ENCODE assay signal across 8 cellular contexts in the genomic region with DNA sequence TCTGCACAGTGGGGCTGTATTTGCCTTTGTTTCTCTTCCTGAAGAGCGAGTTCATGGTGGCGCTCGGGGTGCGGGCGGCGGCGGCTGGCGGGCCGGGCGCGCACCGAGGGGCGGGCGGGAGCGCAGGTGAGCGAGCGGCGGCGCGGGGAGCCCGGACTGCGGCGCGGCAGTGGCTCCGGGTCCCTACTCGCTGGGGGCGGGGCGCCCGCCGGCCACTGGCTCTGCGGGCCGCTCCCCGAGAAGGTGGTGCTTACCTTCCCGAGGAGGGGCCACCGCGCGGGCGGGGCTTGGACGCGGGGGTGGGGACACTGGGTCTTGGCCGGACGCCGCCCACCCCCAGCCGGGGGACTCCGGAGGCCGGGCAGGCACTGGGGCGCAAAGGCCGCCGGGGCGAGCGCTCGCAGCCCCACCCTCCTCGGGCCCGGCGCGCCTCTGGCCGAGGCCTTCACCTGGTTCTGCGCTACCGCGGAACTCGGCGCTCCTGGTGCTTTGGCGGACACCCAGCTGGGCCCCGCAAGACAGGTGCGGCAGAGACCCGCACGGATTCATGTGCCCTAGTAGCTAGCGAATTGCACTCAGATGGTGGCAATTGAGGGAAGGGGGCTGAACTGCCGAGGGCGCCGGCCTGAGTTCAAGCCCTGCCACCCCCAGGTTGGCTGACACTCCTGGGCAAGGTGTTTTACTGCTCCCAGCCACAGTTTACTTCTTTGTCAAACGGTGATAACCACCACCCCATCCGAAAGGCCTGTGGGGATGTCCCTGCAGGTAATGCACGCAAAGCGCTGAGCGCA. TPM values are rescaled to one million over a fixed set of nuclear protein-coding genes. Genes with fewer than 3 reads are reported as not detected.
DNase-seq lines count a peak whose midpoint lies in the region; ATAC-seq and TF ChIP-seq lines count a peak whose summit lies in the region.

A gene with protein sequence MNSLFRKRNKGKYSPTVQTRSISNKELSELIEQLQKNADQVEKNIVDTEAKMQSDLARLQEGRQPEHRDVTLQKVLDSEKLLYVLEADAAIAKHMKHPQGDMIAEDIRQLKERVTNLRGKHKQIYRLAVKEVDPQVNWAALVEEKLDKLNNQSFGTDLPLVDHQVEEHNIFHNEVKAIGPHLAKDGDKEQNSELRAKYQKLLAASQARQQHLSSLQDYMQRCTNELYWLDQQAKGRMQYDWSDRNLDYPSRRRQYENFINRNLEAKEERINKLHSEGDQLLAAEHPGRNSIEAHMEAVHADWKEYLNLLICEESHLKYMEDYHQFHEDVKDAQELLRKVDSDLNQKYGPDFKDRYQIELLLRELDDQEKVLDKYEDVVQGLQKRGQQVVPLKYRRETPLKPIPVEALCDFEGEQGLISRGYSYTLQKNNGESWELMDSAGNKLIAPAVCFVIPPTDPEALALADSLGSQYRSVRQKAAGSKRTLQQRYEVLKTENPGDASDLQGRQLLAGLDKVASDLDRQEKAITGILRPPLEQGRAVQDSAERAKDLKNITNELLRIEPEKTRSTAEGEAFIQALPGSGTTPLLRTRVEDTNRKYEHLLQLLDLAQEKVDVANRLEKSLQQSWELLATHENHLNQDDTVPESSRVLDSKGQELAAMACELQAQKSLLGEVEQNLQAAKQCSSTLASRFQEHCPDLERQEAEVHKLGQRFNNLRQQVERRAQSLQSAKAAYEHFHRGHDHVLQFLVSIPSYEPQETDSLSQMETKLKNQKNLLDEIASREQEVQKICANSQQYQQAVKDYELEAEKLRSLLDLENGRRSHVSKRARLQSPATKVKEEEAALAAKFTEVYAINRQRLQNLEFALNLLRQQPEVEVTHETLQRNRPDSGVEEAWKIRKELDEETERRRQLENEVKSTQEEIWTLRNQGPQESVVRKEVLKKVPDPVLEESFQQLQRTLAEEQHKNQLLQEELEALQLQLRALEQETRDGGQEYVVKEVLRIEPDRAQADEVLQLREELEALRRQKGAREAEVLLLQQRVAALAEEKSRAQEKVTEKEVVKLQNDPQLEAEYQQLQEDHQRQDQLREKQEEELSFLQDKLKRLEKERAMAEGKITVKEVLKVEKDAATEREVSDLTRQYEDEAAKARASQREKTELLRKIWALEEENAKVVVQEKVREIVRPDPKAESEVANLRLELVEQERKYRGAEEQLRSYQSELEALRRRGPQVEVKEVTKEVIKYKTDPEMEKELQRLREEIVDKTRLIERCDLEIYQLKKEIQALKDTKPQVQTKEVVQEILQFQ (N-terminal part only) (minus strand): TSS at position 158 of the 791 bp plus-strand sequence. CDS start 103 bp downstream, at position 55.

- H3K27ac Mint-ChIP-seq in activated CD8-positive, alpha-beta memory T cell treated with anti-CD3 and anti-CD28 coated beads, Interleukin-2, amount 10 ng/mL, durations not matched to agents 7 days and 5 days, result no peak within 1 kb of the TSS
- H3K27ac Mint-ChIP-seq in endodermal cell, result peak within 1 kb of the TSS; percentile 68

- WGBS in endodermal cell (ENCODE audit: insufficient coverage in 1 of 2, insufficient read length in 1 of 2), 2 experiments, result 11 to 28% methylated on average over 32 to 76 of the region's 76 CpGs

- ATAC-seq in activated CD8-positive, alpha-beta memory T cell treated with anti-CD3 and anti-CD28 coated beads, Interleukin-2, amount 10 ng/mL, durations not matched to agents 7 days and 5 days, result peak; percentile 65
- no peak for ATAC-seq in GM21529 (IDR thresholded peaks at IDR 0.05; ENCODE audit: unreplicated experiment)

- DNase-seq in activated CD8-positive, alpha-beta memory T cell treated with anti-CD3 and anti-CD28 coated beads, Interleukin-2, amount 10 ng/mL, durations not matched to agents 7 days and 5 days, result peak; percentile 48
- DNase-seq in activated CD8-positive, alpha-beta memory T cell treated with anti-CD3 and anti-CD28 coated beads, Interleukin-2, amount 50 U/mL, for 48 hours, result no peak
- DNase-seq in NT2/D1 (ENCODE audit: low read depth, low spot score) (peak; percentile 77), endodermal cell (peak; percentile 98), vagina (ENCODE audit: extremely low spot score in 2 of 2) (no peak), HCEC 1CT (no peak)

- TF ChIP-seq CTCF in endodermal cell (conservative IDR thresholded peaks at IDR 0.05) (no peak), vagina (IDR thresholded peaks at IDR 0.05) (no peak)

- H3K4me1 ChIP-seq in NT2/D1 (ENCODE audit: insufficient read depth, insufficient read length) (peaks cover 23% of the 10 kb centered on the region), endodermal cell (ENCODE audit: control insufficient read depth, insufficient read depth, low read length) (no peaks in the 10 kb centered on the region), mucosa of rectum (ENCODE audit: control insufficient read depth in 2 of 2, insufficient read depth in 2 of 2, low read length in 2 of 2) (peaks cover 4 to 13% of the 10 kb centered on the region in 2 donors), vagina (peaks cover 64% of the 10 kb centered on the region)

- H3K9ac ChIP-seq in NT2/D1 (ENCODE audit: insufficient read length, low read depth) (peak within 1 kb of the TSS; percentile 91), endodermal cell (ENCODE audit: extremely low read depth, low read length, poor library complexity, severe bottlenecking) (peak within 1 kb of the TSS; percentile 30), mucosa of rectum (ENCODE audit: low read depth in 1 of 2, low read length in 2 of 2) (peak within 1 kb of the TSS; percentile 65)

- no peaks in the 10 kb centered on the region for H3K36me3 Mint-ChIP-seq in activated CD8-positive, alpha-beta memory T cell treated with anti-CD3 and anti-CD28 coated beads, Interleukin-2, amount 10 ng/mL, durations not matched to agents 7 days and 5 days
- H3K36me3 Mint-ChIP-seq in endodermal cell (ENCODE audit: low read depth), result no peaks in the 10 kb centered on the region

- intact Hi-C loops in vagina (cut with DNase I), result no loop called here

- CTCF ChIA-PET in activated CD8-positive, alpha-beta memory T cell treated with anti-CD3 and anti-CD28 coated beads, Interleukin-2, amount 10 ng/mL, durations not matched to agents 7 days and 5 days (lab: Charles Lee), result interaction anchor here (0.6 kb wide), 1 partner anchor 654 kb away, joined by 3 read pairs; no protein-coding TSS in a partner anchor

- peaks cover 38% of the 10 kb centered on the region for H3K27me3 Mint-ChIP-seq in activated CD8-positive, alpha-beta memory T cell treated with anti-CD3 and anti-CD28 coated beads, Interleukin-2, amount 10 ng/mL, durations not matched to agents 7 days and 5 days
- no peaks in the 10 kb centered on the region for H3K27me3 Mint-ChIP-seq in endodermal cell (ENCODE audit: insufficient read depth)

- H3K9me3 ChIP-seq in NT2/D1 (ENCODE audit: insufficient read depth, low read length) (no peaks in the 10 kb centered on the region), endodermal cell (ENCODE audit: control insufficient read depth, low read length) (no peaks in the 10 kb centered on the region), mucosa of rectum (ENCODE audit: control insufficient read depth in 2 of 2, low read length in 2 of 2) (no peaks in the 10 kb centered on the region), vagina (no peaks in the 10 kb centered on the region)

- peaks cover 1% of the 10 kb centered on the region for H3K4me1 Mint-ChIP-seq in activated CD8-positive, alpha-beta memory T cell treated with anti-CD3 and anti-CD28 coated beads, Interleukin-2, amount 10 ng/mL, durations not matched to agents 7 days and 5 days
- peaks cover 7% of the 10 kb centered on the region for H3K4me1 Mint-ChIP-seq in endodermal cell

- peak within 1 kb of the TSS; percentile 96 for H3K4me3 ChIP-seq in NT2/D1 (ENCODE audit: insufficient read length, low read depth)
- peak within 1 kb of the TSS; percentile 87 for H3K4me3 ChIP-seq in endodermal cell (ENCODE audit: low read length)
- peak within 1 kb of the TSS; percentile 69 to 78 for H3K4me3 ChIP-seq in mucosa of rectum (ENCODE audit: low read length in 2 of 2)
- peak within 1 kb of the TSS; percentile 77 to 84 for H3K4me3 ChIP-seq in vagina

- H3K36me3 ChIP-seq in NT2/D1 (ENCODE audit: insufficient read depth, insufficient read length, low read length) (peaks cover 5% of the 10 kb centered on the region), endodermal cell (ENCODE audit: control insufficient read depth, insufficient read depth, low read length) (no peaks in the 10 kb centered on the region), mucosa of rectum (ENCODE audit: control insufficient read depth in 2 of 2, insufficient read depth in 2 of 2, low read length in 2 of 2) (no peaks in the 10 kb centered on the region), vagina (no peaks in the 10 kb centered on the region)

- H3K27ac ChIP-seq in endodermal cell (ENCODE audit: low read depth, low read length), result no peak within 1 kb of the TSS
- peak within 1 kb of the TSS; percentile 77 to 90 for H3K27ac ChIP-seq in mucosa of rectum (ENCODE audit: low read depth in 2 of 2, low read length in 2 of 2)
- H3K27ac ChIP-seq in vagina, result peak within 1 kb of the TSS; percentile 91

- peak within 1 kb of the TSS; percentile 38 for H3K4me3 Mint-ChIP-seq in activated CD8-positive, alpha-beta memory T cell treated with anti-CD3 and anti-CD28 coated beads, Interleukin-2, amount 10 ng/mL, durations not matched to agents 7 days and 5 days
- H3K4me3 Mint-ChIP-seq in endodermal cell, result peak within 1 kb of the TSS; percentile 85

- H3K9me3 Mint-ChIP-seq in activated CD8-positive, alpha-beta memory T cell treated with anti-CD3 and anti-CD28 coated beads, Interleukin-2, amount 10 ng/mL, durations not matched to agents 7 days and 5 days (ENCODE audit: low read depth), result no peaks in the 10 kb centered on the region
- no peaks in the 10 kb centered on the region for H3K9me3 Mint-ChIP-seq in endodermal cell

- H3K27me3 ChIP-seq in NT2/D1 (ENCODE audit: insufficient read depth, insufficient read length), result peaks cover 14% of the 10 kb centered on the region
- H3K27me3 ChIP-seq in endodermal cell (ENCODE audit: control insufficient read depth, insufficient read depth, low read length, poor library complexity, severe bottlenecking), result no peaks in the 10 kb centered on the region
- no peaks in the 10 kb centered on the region for H3K27me3 ChIP-seq in mucosa of rectum (ENCODE audit: control insufficient read depth in 2 of 2, insufficient read depth in 2 of 2, low read length in 2 of 2)
- no peaks in the 10 kb centered on the region for H3K27me3 ChIP-seq in vagina

- TF ChIP-seq POLR2A in vagina (IDR thresholded peaks at IDR 0.05), result peak in 1 of 2 donors; percentile 50

RNA-seq across cellular contexts. Expression of the gene that starts here (rescaled TPM):
- total RNA-seq in activated CD8-positive, alpha-beta memory T cell treated with anti-CD3 and anti-CD28 coated beads, Interleukin-2, amount 10 ng/mL, durations not matched to agents 7 days and 5 days, result under 1 TPM in 1 of 2 experiments, not detected in 1; 0.09 TPM
- total RNA-seq in endodermal cell, result 10 to 100 TPM; 37.8 to 48.5 TPM
- 4.7 TPM for polyA plus RNA-seq in endodermal cell (2013, experiment 1 of 2)
- polyA plus RNA-seq in endodermal cell (2013, experiment 2 of 2), result 3.6 TPM
- total RNA-seq in vagina, result 391 TPM

Comparison
In these comparisons a context has a peak if more than half of its experiments do, and no peak if none do; other contexts are left out.
1. RNA of the gene that starts here (total RNA-seq): 391 TPM in vagina (single experiment) and 37.8 to 48.5 TPM in endodermal cell; 0.09 TPM in activated CD8-positive, alpha-beta memory T cell treated with anti-CD3 and anti-CD28 coated beads, Interleukin-2, amount 10 ng/mL, durations not matched to agents 7 days and 5 days; every median in the first group is over 10 times any median in the second.
2. Peak in DNase-seq and ATAC-seq in activated CD8-positive, alpha-beta memory T cell treated with anti-CD3 and anti-CD28 coated beads, Interleukin-2, amount 10 ng/mL, durations not matched to agents 7 days and 5 days; RNA of the gene not detected or under 1 TPM.
3. DNase-seq: peak in NT2/D1 (single experiment) and endodermal cell (single experiment); none in activated CD8-positive, alpha-beta memory T cell treated with anti-CD3 and anti-CD28 coated beads, Interleukin-2, amount 50 U/mL, for 48 hours (single experiment), vagina (0 of 2) and HCEC 1CT (single experiment).
4. H3K9ac ChIP-seq: peak in every context shown above with its lines; median percentile 91 in NT2/D1; 65 in mucosa of rectum; 30 in endodermal cell.
5. Peak in every context shown above with its lines, with median percentiles within 50 percentile points of each other: H3K4me3 ChIP-seq.